ENCODE assay signal across 8 cellular contexts in the genomic region with DNA sequence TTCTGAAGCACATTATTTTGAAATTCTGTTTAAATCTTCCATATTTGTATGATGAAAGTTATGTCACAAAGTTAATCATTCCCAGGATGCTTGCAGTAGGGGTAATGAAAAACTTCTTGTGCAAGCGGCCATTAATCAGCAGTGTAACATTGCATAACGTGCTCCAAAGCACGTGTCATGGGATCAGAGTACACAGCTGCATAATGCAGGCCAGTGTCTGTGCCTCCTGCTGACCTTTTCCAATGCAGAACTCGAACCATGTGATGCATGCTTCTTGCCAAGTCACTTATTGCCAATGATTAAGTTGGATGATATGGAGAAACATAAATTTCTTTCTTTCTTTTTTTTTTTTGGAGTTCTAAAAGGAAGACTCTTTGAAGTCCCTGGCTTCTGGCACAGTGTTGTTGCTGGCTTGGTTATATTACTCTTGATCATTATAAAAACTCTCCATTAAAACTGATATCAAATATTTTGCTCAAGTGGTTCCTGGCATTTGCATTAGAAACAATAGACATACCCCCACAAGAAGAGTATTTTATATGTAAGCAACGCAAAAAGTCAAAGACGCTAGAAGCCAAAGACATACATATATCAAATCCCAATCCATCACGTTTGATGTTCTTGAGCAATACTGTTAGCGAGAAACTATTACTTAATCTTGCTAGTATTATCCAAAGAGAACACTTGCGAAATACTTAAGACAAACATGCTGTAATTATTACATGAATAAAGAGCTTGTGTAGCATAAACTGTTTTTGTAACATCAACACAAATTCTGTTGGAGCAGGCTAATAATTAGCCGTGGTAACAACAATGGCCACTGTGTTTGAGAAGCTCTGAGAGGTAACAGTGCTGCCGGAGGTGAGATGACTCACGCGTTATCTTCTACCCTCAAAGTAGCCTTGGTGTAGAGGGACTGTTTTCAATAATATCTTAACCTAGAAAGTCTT.
DNase-seq lines count a peak whose midpoint lies in the region; ATAC-seq and TF ChIP-seq lines count a peak whose summit lies in the region.

No MANE protein-coding gene starts in this region.

- H3K27me3 ChIP-seq in brain microvascular endothelial cell (replicated peaks) (no peaks in the 10 kb centered on the region), thyroid gland (no peaks in the 10 kb centered on the region)

- in situ Hi-C loops in brain microvascular endothelial cell (cut with HindIII; ENCODE audit: low pct_ligation_motif_present, low sequenced_read_pairs): no loop called here

- H3K4me1 Mint-ChIP-seq in endothelial cell (ENCODE audit: unreplicated experiment): peaks cover 4% of the 10 kb centered on the region

- peak; percentile 93 for DNase-seq in AG04449 (ENCODE audit: low read depth, low spot score)
- peak; percentile 57 for DNase-seq in HuH-7.5 (ENCODE audit: low spot score)
- DNase-seq in brain microvascular endothelial cell: peak; percentile 81
- peak; percentile 93 for DNase-seq in left kidney (ENCODE audit: low read depth, low spot score)
- peak; percentile 23 to 30 for DNase-seq in thyroid gland
- no peak for DNase-seq in endothelial cell (ENCODE audit: low spot score)

- 74 to 75% methylated on average over 13 of the region's 13 CpGs for WGBS in thyroid gland, 2 donors

- peak overlapping the region; percentile 28 for H3K27ac ChIP-seq in brain microvascular endothelial cell
- no peak overlapping the region for H3K27ac ChIP-seq in thyroid gland

- CTCF ChIA-PET in AG04449 (lab: Yijun Ruan, JAX): interaction anchor here (0.9 to 1.4 kb wide), 2 partner anchors 230 to 231 kb away, joined by 3 read pairs; no protein-coding TSS in a partner anchor

- H3K27ac Mint-ChIP-seq in endothelial cell (ENCODE audit: unreplicated experiment): no peak overlapping the region

- H3K4me3 ChIP-seq in AG04449 (ENCODE audit: low read depth, low read length): no peak overlapping the region
- H3K4me3 ChIP-seq in brain microvascular endothelial cell (ENCODE audit: low read depth, low read length): no peak overlapping the region
- no peak overlapping the region for H3K4me3 ChIP-seq in thyroid gland (replicated peaks in 1 of 3)

- H3K9me3 ChIP-seq in thyroid gland: no peaks in the 10 kb centered on the region

- H3K4me3 Mint-ChIP-seq in endothelial cell (ENCODE audit: unreplicated experiment): no peak overlapping the region

- ATAC-seq in GM21576 (IDR thresholded peaks at IDR 0.05; ENCODE audit: unreplicated experiment) (no peak), HG02571 (IDR thresholded peaks at IDR 0.05; ENCODE audit: unreplicated experiment) (no peak)

- intact Hi-C loops in thyroid gland (cut with DNase I): loop anchor here (10.0 kb wide), 1 partner anchor 227 kb away; a partner anchor contains a TSS

- H3K36me3 Mint-ChIP-seq in endothelial cell (ENCODE audit: low read depth, unreplicated experiment): no peaks in the 10 kb centered on the region

- H3K27me3 Mint-ChIP-seq in endothelial cell (ENCODE audit: unreplicated experiment): no peaks in the 10 kb centered on the region

- peaks cover 4% of the 10 kb centered on the region for H3K9me3 Mint-ChIP-seq in endothelial cell (ENCODE audit: unreplicated experiment)

- no peaks in the 10 kb centered on the region for H3K36me3 ChIP-seq in brain microvascular endothelial cell (replicated peaks)
- no peaks in the 10 kb centered on the region for H3K36me3 ChIP-seq in thyroid gland

- no peak for TF ChIP-seq POLR2A in thyroid gland (IDR thresholded peaks at IDR 0.05)

- H3K4me1 ChIP-seq in thyroid gland: peaks cover 17 to 39% of the 10 kb centered on the region in 2 donors

- no peak for TF ChIP-seq CTCF in AG04449 (IDR thresholded peaks at IDR 0.05; ENCODE audit: insufficient read depth, low read length, missing control alignments)
- TF ChIP-seq CTCF in brain microvascular endothelial cell (IDR thresholded peaks at IDR 0.05; ENCODE audit: low read depth, low read length, missing control alignments): no peak
- no peak for TF ChIP-seq CTCF in thyroid gland (IDR thresholded peaks at IDR 0.05)
- TF ChIP-seq CTCF in endothelial cell (IDR thresholded peaks at IDR 0.05; ENCODE audit: unreplicated experiment): no peak

- POLR2A ChIA-PET in AG04449 (lab: Yijun Ruan, JAX): no interaction called here
